1 cellular context compared by ENCODE assay signal in genomic region chr7:38107486-38107893, GRCh38.
A peak's percentile ranks its signal among the peaks of the same experiment; 100 is the strongest.
TF ChIP-seq lines count a peak whose summit lies in the region.

No MANE protein-coding gene starts in this region.

TF ChIP-seq in K562, 482 proteins besides CTCF, POLR2A, EP300 and RAD21 (continued from another document):
- TF ChIP-seq ZNF407 (IDR thresholded peaks at IDR 0.05; ENCODE audit: low read depth) = no peak
- TF ChIP-seq ETV5 (CRISPR knock-in tag; IDR thresholded peaks at IDR 0.05; ENCODE audit: low read depth) = no peak
- TF ChIP-seq TEAD1 (CRISPR knock-in tag; IDR thresholded peaks at IDR 0.05) = peak in 1 of 2 experiments; percentile 41; a peak in 1 of 4 replicates
- TF ChIP-seq STAG1 (CRISPR knock-in tag; IDR thresholded peaks at IDR 0.05; ENCODE audit: borderline replicate concordance) = peak; percentile 64; the same call in 1 of the 2 replicates
- no peak for TF ChIP-seq PRMT5 (CRISPR knock-in tag; IDR thresholded peaks at IDR 0.05)
